Comparison of ENCODE assay signal across 16 cellular contexts in genomic region chr4:108160741-108161352, GRCh38. TPM values are rescaled to one million over a fixed set of nuclear protein-coding genes. Genes with fewer than 3 reads are reported as not detected.
A peak's percentile ranks its signal among the peaks of the same experiment; 100 is the strongest.
DNase-seq lines count a peak whose midpoint lies in the region; ATAC-seq and TF ChIP-seq lines count a peak whose summit lies in the region.
"Had no signal": no experiment of that assay in that cellular context is flagged by ENCODE, and none has a peak within 500 bp of the region (broad histone marks: within the 10 kb centered on the region; RNA-seq: fewer than 3 reads in every experiment).

No MANE protein-coding gene starts in this region.

- H3K27me3 Mint-ChIP-seq in naive thymus-derived CD4-positive, alpha-beta T cell: peaks cover 0 to 4% (median 0%) of the 10 kb centered on the region in 5 donors
- peaks cover 11% of the 10 kb centered on the region for H3K27me3 Mint-ChIP-seq in MCF 10A (ENCODE audit: insufficient read depth, unreplicated experiment)

- H2AFZ ChIP-seq in DND-41 (ENCODE audit: low read depth, low read length): no peak overlapping the region
- H2AFZ ChIP-seq: parathyroid adenoma had no signal

- POLR2A ChIA-PET in naive thymus-derived CD4-positive, alpha-beta T cell (lab: Charles Lee): interaction anchor here (0.8 to 13.0 kb wide), 19 partner anchors 8 to 414 kb away, joined by 3 to 191 read pairs (median 10); partner anchors contain the start of gene LEF1
- POLR2A ChIA-PET in MCF 10A (lab: Yijun Ruan, JAX): no interaction called here

- H3K4me2 ChIP-seq in DND-41 (ENCODE audit: insufficient read depth, low read length): peak overlapping the region; percentile 65

- peak overlapping the region; percentile 83 to 100 (median 97) for H3K4me3 Mint-ChIP-seq in naive thymus-derived CD4-positive, alpha-beta T cell
- no peak overlapping the region for H3K4me3 Mint-ChIP-seq in MCF 10A (ENCODE audit: unreplicated experiment)

- DNase-seq in DND-41 (peak; percentile 54), MCF 10A (ENCODE audit: unreplicated experiment) (no peak)
- DNase-seq in activated naive CD4-positive, alpha-beta T cell treated with anti-CD3 and anti-CD28 coated beads, Interleukin-2, amount 50 U/mL, for 72 hours (ENCODE audit: low spot score in 2 of 2): no peak
- DNase-seq in naive thymus-derived CD4-positive, alpha-beta T cell: peak in 6 of 9 donors; percentile 47 to 63 (median 51)
- DNase-seq: dermis blood vessel endothelial cell; Kasumi-1; NCI-H187; NCI-H510A; OCI-M1; stimulated activated CD4-positive, alpha-beta T cell treated with anti-CD3 and anti-CD28 coated beads, Interleukin-12 subunit alpha, Interleukin-12 subunit beta, amount 100 ng/mL, for 4 hours; substantia nigra had no signal

- peak overlapping the region; percentile 95 for H3K27ac ChIP-seq in DND-41 (ENCODE audit: low read length)
- peak overlapping the region; percentile 7 for H3K27ac ChIP-seq in HUES48 (ENCODE audit: low read depth, low read length)
- peak overlapping the region; percentile 87 for H3K27ac ChIP-seq in naive thymus-derived CD4-positive, alpha-beta T cell (ENCODE audit: low read depth, low read length)
- H3K27ac ChIP-seq: parathyroid adenoma, SK-N-MC had no signal

- H3K4me1 Mint-ChIP-seq in naive thymus-derived CD4-positive, alpha-beta T cell: peaks cover 12 to 70% (median 44%) of the 10 kb centered on the region in 7 donors
- no peaks in the 10 kb centered on the region for H3K4me1 Mint-ChIP-seq in MCF 10A (ENCODE audit: insufficient read depth, unreplicated experiment)

- CTCF ChIA-PET in naive thymus-derived CD4-positive, alpha-beta T cell (lab: Charles Lee): interaction anchor here (0.6 to 2.3 kb wide), 7 partner anchors 10 to 412 kb away, joined by 3 to 11 read pairs (median 4); no protein-coding TSS in a partner anchor
- CTCF ChIA-PET in MCF 10A (lab: Yijun Ruan, JAX): no interaction called here

- H3K9me3 ChIP-seq in DND-41 (ENCODE audit: insufficient read depth, low read length, severe bottlenecking) (no peaks in the 10 kb centered on the region), HUES48 (ENCODE audit: control insufficient read depth, insufficient read depth, low read length) (no peaks in the 10 kb centered on the region)
- H3K9me3 ChIP-seq in naive thymus-derived CD4-positive, alpha-beta T cell (ENCODE audit: control insufficient read depth in 2 of 3, low read length in 3 of 3): no peaks in the 10 kb centered on the region

- ATAC-seq in DND-41 (ENCODE audit: insufficient read depth, low read depth) (peak; percentile 73), HG03175 (IDR thresholded peaks at IDR 0.05; ENCODE audit: unreplicated experiment) (no peak), HG03280 (IDR thresholded peaks at IDR 0.05; ENCODE audit: unreplicated experiment) (no peak)
- peak; percentile 37 to 40 for ATAC-seq in activated naive CD4-positive, alpha-beta T cell treated with anti-CD3 and anti-CD28 coated beads, Interleukin-2, amount 50 U/mL, for 72 hours
- peak; percentile 62 for ATAC-seq in naive thymus-derived CD4-positive, alpha-beta T cell

- TF ChIP-seq CTCF in DND-41 (IDR thresholded peaks at IDR 0.05; ENCODE audit: borderline replicate concordance, extremely low read depth, low read length, poor library complexity, severe bottlenecking) (no peak), MCF 10A (IDR thresholded peaks at IDR 0.05; ENCODE audit: unreplicated experiment) (no peak)

- H4K20me1 ChIP-seq in DND-41 (ENCODE audit: insufficient read depth, low read length): peaks cover 89% of the 10 kb centered on the region

- H3K4me3 ChIP-seq in DND-41 (ENCODE audit: low read depth in 1 of 2, low read length in 2 of 2) (peak overlapping the region; percentile 4 to 64; a peak in 3 of 4 replicates), HUES48 (ENCODE audit: low read depth, low read length) (0 out of 2 replicates have a peak overlapping the region, but pooled peaks have one; percentile 6)
- peak overlapping the region; percentile 77 for H3K4me3 ChIP-seq in naive thymus-derived CD4-positive, alpha-beta T cell (ENCODE audit: low read length)
- H3K4me3 ChIP-seq: SK-N-MC had no signal

- peak overlapping the region; percentile 58 to 75 for H3K27ac Mint-ChIP-seq in activated naive CD4-positive, alpha-beta T cell treated with anti-CD3 and anti-CD28 coated beads, Interleukin-2, amount 50 U/mL, for 72 hours
- peak overlapping the region; percentile 63 to 97 (median 92) for H3K27ac Mint-ChIP-seq in naive thymus-derived CD4-positive, alpha-beta T cell
- no peak overlapping the region for H3K27ac Mint-ChIP-seq in MCF 10A (ENCODE audit: low read depth, unreplicated experiment)

- no TSS peak for BruUV-seq in MCF 10A (replicated peaks; lab: Mats Ljungman, UMichigan)

- peaks cover 36 to 71% of the 10 kb centered on the region in 2 donors for H3K36me3 Mint-ChIP-seq in activated naive CD4-positive, alpha-beta T cell treated with anti-CD3 and anti-CD28 coated beads, Interleukin-2, amount 50 U/mL, for 72 hours
- H3K36me3 Mint-ChIP-seq in naive thymus-derived CD4-positive, alpha-beta T cell: peaks cover 14 to 85% (median 68%) of the 10 kb centered on the region in 5 donors
- no peaks in the 10 kb centered on the region for H3K36me3 Mint-ChIP-seq in MCF 10A (ENCODE audit: insufficient read depth, unreplicated experiment)

- no peaks in the 10 kb centered on the region for H3K9me3 Mint-ChIP-seq in activated naive CD4-positive, alpha-beta T cell treated with anti-CD3 and anti-CD28 coated beads, Interleukin-2, amount 50 U/mL, for 72 hours
- no peaks in the 10 kb centered on the region for H3K9me3 Mint-ChIP-seq in naive thymus-derived CD4-positive, alpha-beta T cell
- no peaks in the 10 kb centered on the region for H3K9me3 Mint-ChIP-seq in MCF 10A (ENCODE audit: unreplicated experiment)

- H3K27me3 ChIP-seq in DND-41 (ENCODE audit: insufficient read depth, low read length, poor library complexity) (no peaks in the 10 kb centered on the region), HUES48 (ENCODE audit: control insufficient read depth, insufficient read depth, low read length) (peaks cover 80% of the 10 kb centered on the region)
- H3K27me3 ChIP-seq in naive thymus-derived CD4-positive, alpha-beta T cell (ENCODE audit: control insufficient read depth in 2 of 2, insufficient read depth in 2 of 2, low read length in 2 of 2): no peaks in the 10 kb centered on the region

- H3K9ac ChIP-seq in DND-41 (ENCODE audit: low read depth, low read length): peak overlapping the region; percentile 95
- no peak overlapping the region for H3K9ac ChIP-seq in HUES48 (ENCODE audit: low read depth, low read length)
- H3K9ac ChIP-seq: parathyroid adenoma had no signal

- peaks cover 97% of the 10 kb centered on the region for H3K36me3 ChIP-seq in DND-41 (ENCODE audit: insufficient read depth, low read length)
- no peaks in the 10 kb centered on the region for H3K36me3 ChIP-seq in HUES48 (ENCODE audit: control insufficient read depth, insufficient read depth, low read length)
- H3K36me3 ChIP-seq in naive thymus-derived CD4-positive, alpha-beta T cell (ENCODE audit: control insufficient read depth in 2 of 3, insufficient read depth in 3 of 3, low read length in 3 of 3): peaks cover 6 to 35% (median 32%) of the 10 kb centered on the region in 3 experiments

- peaks cover 100% of the 10 kb centered on the region for H3K79me2 ChIP-seq in DND-41 (ENCODE audit: insufficient read depth, low read length)
- H3K79me2 ChIP-seq: parathyroid adenoma had no signal

- H3K4me1 ChIP-seq in DND-41 (ENCODE audit: insufficient read depth, low read length) (peaks cover 84% of the 10 kb centered on the region), HUES48 (ENCODE audit: control insufficient read depth, insufficient read depth, low read length) (peaks cover 24% of the 10 kb centered on the region)
- peaks cover 31 to 41% of the 10 kb centered on the region in 2 donors for H3K4me1 ChIP-seq in naive thymus-derived CD4-positive, alpha-beta T cell (ENCODE audit: control insufficient read depth in 2 of 2, insufficient read depth in 2 of 2, low read length in 2 of 2)
- H3K4me1 ChIP-seq: parathyroid adenoma had no signal

- intact Hi-C loops in naive thymus-derived CD4-positive, alpha-beta T cell (cut with micrococcal nuclease): loop anchor here (1.0 to 5.0 kb wide), 4 partner anchors 14 to 351 kb away; no protein-coding TSS in a partner anchor
- intact Hi-C loops in MCF 10A (cut with micrococcal nuclease): no loop called here

RNA-seq across cellular contexts. Expression of gene LEF1, which starts 7.9 kb away (rescaled TPM):
- total RNA-seq in activated naive CD4-positive, alpha-beta T cell treated with anti-CD3 and anti-CD28 coated beads, Interleukin-2, amount 50 U/mL, for 72 hours: 100 to 1,000 TPM; 205 to 291 TPM
- 100 to 1,000 TPM; 270 to 830 (median 674) TPM for total RNA-seq in naive thymus-derived CD4-positive, alpha-beta T cell
- polyA plus RNA-seq in naive thymus-derived CD4-positive, alpha-beta T cell: 100 to 1,000 TPM; 637 to 928 TPM
- 2.0 and 3.0 TPM in 2 replicates for total RNA-seq in MCF 10A (2022)

Comparison
In these comparisons a context has a peak if more than half of its experiments do, and no peak if none do; other contexts are left out.
1. ATAC-seq: peak in DND-41 (single experiment), activated naive CD4-positive, alpha-beta T cell treated with anti-CD3 and anti-CD28 coated beads, Interleukin-2, amount 50 U/mL, for 72 hours (2 of 2) and naive thymus-derived CD4-positive, alpha-beta T cell (single experiment); none in HG03175 (single experiment) and HG03280 (single experiment).
2. DNase-seq: peak in DND-41 (single experiment) and naive thymus-derived CD4-positive, alpha-beta T cell (6 of 9); none in activated naive CD4-positive, alpha-beta T cell treated with anti-CD3 and anti-CD28 coated beads, Interleukin-2, amount 50 U/mL, for 72 hours (0 of 2) and MCF 10A (single experiment).
3. H3K27ac ChIP-seq: peak in every context shown above with its lines; median percentile 95 in DND-41; 87 in naive thymus-derived CD4-positive, alpha-beta T cell; 7 in HUES48.
4. H3K4me3 ChIP-seq: peak in every context shown above with its lines; median percentile 77 in naive thymus-derived CD4-positive, alpha-beta T cell; 34 in DND-41; 6 in HUES48.
5. RNA of gene LEF1, which starts 7.9 kb away (total RNA-seq): 270 to 830 TPM in naive thymus-derived CD4-positive, alpha-beta T cell and 205 to 291 TPM in activated naive CD4-positive, alpha-beta T cell treated with anti-CD3 and anti-CD28 coated beads, Interleukin-2, amount 50 U/mL, for 72 hours; 2.0 to 3.0 TPM in MCF 10A; every median in the first group is over 10 times any median in the second.